In the genomic region with DNA sequence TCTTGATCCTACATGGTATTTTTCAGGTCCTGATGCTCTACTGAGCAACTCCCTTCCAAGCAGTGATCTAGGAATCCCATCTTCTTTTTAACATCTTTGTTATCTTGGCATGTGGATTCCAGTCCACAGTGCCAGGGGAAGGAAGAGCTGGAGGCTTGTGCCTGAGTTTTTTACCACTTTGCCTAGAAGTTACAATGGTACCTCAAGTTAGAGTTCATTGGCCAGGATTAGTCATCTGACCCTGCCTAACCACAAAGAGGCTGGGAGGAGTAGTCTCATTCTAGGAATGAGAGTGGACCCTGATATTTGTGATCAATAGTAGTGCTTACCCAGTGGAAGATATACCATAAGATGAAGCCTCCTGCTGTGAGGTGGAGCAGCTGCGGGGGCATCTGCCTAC, we compare ENCODE assay signal across 13 cellular contexts.
A peak's percentile ranks its signal among the peaks of the same experiment; 100 is the strongest.
DNase-seq lines count a peak whose midpoint lies in the region; ATAC-seq and TF ChIP-seq lines count a peak whose summit lies in the region.
"Had no signal": no experiment of that assay in that cellular context is flagged by ENCODE, and none has a peak within 500 bp of the region (broad histone marks: within the 10 kb centered on the region; RNA-seq: fewer than 3 reads in every experiment).

No MANE protein-coding gene starts in this region.

- intact Hi-C loops in ascending aorta (cut with DNase I) (no loop called here), lower leg skin (cut with DNase I; ENCODE audit: low total_unique reads) (no loop called here), gastrocnemius medialis (cut with DNase I; ENCODE audit: low total_unique reads) (no loop called here)

- peak; percentile 6 for DNase-seq in NCI-H2171 (lab: John Stamatoyannopoulos, UW)
- DNase-seq in NCI-H2171 treated with DMSO at 0.1 percent for 48 hours (lab: John Stamatoyannopoulos, UW): no peak
- DNase-seq in ascending aorta (ENCODE audit: low spot score in 2 of 2): no peak
- peak; percentile 33 for DNase-seq in mesendoderm
- DNase-seq in NCI-H2081 treated with DMSO at 0.1 percent for 48 hours (lab: John Stamatoyannopoulos, UW): no peak
- DNase-seq in lower leg skin (ENCODE audit: low spot score in 2 of 2): no peak
- no peak for DNase-seq in gastrocnemius medialis
- DNase-seq: GDM1, H7, IMR-90, NCI-H748 treated with DMSO at 0.1 percent for 48 hours had no signal

- no peaks in the 10 kb centered on the region for H3K36me3 ChIP-seq in ascending aorta
- H3K36me3 ChIP-seq in mesendoderm (ENCODE audit: control insufficient read depth, insufficient read depth, low read length): no peaks in the 10 kb centered on the region
- no peaks in the 10 kb centered on the region for H3K36me3 ChIP-seq in gastrocnemius medialis

- H3K27ac ChIP-seq in ascending aorta (peak overlapping the region; percentile 56 to 64), mesendoderm (ENCODE audit: low read depth, low read length) (no peak overlapping the region), gastrocnemius medialis (no peak overlapping the region)

- no peak overlapping the region for H4K8ac ChIP-seq in mesendoderm (ENCODE audit: low read depth, low read length)

- no peak overlapping the region for H3K9ac ChIP-seq in mesendoderm (ENCODE audit: low read length)

- H2AK5ac ChIP-seq in mesendoderm (ENCODE audit: low read length): no peak overlapping the region

- no peaks in the 10 kb centered on the region for H3K27me3 ChIP-seq in ascending aorta
- no peaks in the 10 kb centered on the region for H3K27me3 ChIP-seq in mesendoderm (ENCODE audit: insufficient read depth, low read length, poor library complexity)
- no peaks in the 10 kb centered on the region for H3K27me3 ChIP-seq in gastrocnemius medialis

- H3K23ac ChIP-seq in mesendoderm (ENCODE audit: low read length): no peak overlapping the region

- TF ChIP-seq CTCF in ascending aorta (IDR thresholded peaks at IDR 0.05) (no peak), lower leg skin (IDR thresholded peaks at IDR 0.05) (no peak), gastrocnemius medialis (IDR thresholded peaks at IDR 0.05 in 4 of 5, conservative IDR thresholded peaks at IDR 0.05 in 1 of 5) (no peak)

- H3K4me3 ChIP-seq in ascending aorta (no peak overlapping the region), mesendoderm (ENCODE audit: low read length) (no peak overlapping the region), lower leg skin (ENCODE audit: low read depth, poor library complexity, severe bottlenecking) (no peak overlapping the region), gastrocnemius medialis (no peak overlapping the region)

- H3K79me2 ChIP-seq in mesendoderm (ENCODE audit: control insufficient read depth, insufficient read depth, low read length): no peaks in the 10 kb centered on the region

- no peak overlapping the region for H3K4me2 ChIP-seq in mesendoderm (ENCODE audit: low read length)

- no peak overlapping the region for H3K56ac ChIP-seq in mesendoderm (ENCODE audit: low read length)

- H4K5ac ChIP-seq in mesendoderm (ENCODE audit: low read length): no peak overlapping the region

- no peak overlapping the region for H2BK15ac ChIP-seq in mesendoderm (replicated peaks; ENCODE audit: low read depth)

- ATAC-seq in HG03025 (IDR thresholded peaks at IDR 0.05; ENCODE audit: low FRiP score, unreplicated experiment) (no peak), gastrocnemius medialis (no peak)
- ATAC-seq: Panc1 had no signal

- no peaks in the 10 kb centered on the region for H3K9me3 ChIP-seq in ascending aorta
- H3K9me3 ChIP-seq in gastrocnemius medialis: no peaks in the 10 kb centered on the region

- no peak overlapping the region for H3K18ac ChIP-seq in mesendoderm (ENCODE audit: low read length)

- no peak overlapping the region for H2BK120ac ChIP-seq in mesendoderm (ENCODE audit: low read depth, low read length)

- H2BK5ac ChIP-seq in mesendoderm (ENCODE audit: low read length): no peak overlapping the region

- no peaks in the 10 kb centered on the region for H3K79me1 ChIP-seq in mesendoderm (ENCODE audit: low read length)

- TF ChIP-seq POLR2A in lower leg skin (IDR thresholded peaks at IDR 0.05) (no peak), gastrocnemius medialis (IDR thresholded peaks at IDR 0.05) (no peak)

- H3K4ac ChIP-seq in mesendoderm (ENCODE audit: low read depth, low read length): no peak overlapping the region

- in situ Hi-C loops in gastrocnemius medialis (cut with MboI; ENCODE audit: low sequenced_read_pairs in 4 of 4): no loop called here

- H3K4me1 ChIP-seq in ascending aorta: peaks cover 5 to 40% of the 10 kb centered on the region in 2 donors
- peaks cover 15% of the 10 kb centered on the region for H3K4me1 ChIP-seq in mesendoderm (ENCODE audit: control insufficient read depth, low read depth, low read length)
- no peaks in the 10 kb centered on the region for H3K4me1 ChIP-seq in gastrocnemius medialis

- WGBS in mesendoderm (ENCODE audit: extremely low coverage, insufficient coverage, low lambda C conversion rate): no CpG with 5 or more reads among the region's 1 CpG
- 60 to 87% methylated on average over 1 of the region's 1 CpG for WGBS in lower leg skin, 2 donors

Comparison
In these comparisons a context has a peak if more than half of its experiments do, and no peak if none do; other contexts are left out.
1. DNase-seq: peak in NCI-H2171 (single experiment) and mesendoderm (single experiment); none in NCI-H2171 treated with DMSO at 0.1 percent for 48 hours (single experiment), ascending aorta (0 of 2), NCI-H2081 treated with DMSO at 0.1 percent for 48 hours (single experiment), lower leg skin (0 of 2) and gastrocnemius medialis (0 of 2).
2. H3K27ac ChIP-seq: peak in ascending aorta (2 of 2); none in mesendoderm (single experiment) and gastrocnemius medialis (0 of 4).